In the genomic region with DNA sequence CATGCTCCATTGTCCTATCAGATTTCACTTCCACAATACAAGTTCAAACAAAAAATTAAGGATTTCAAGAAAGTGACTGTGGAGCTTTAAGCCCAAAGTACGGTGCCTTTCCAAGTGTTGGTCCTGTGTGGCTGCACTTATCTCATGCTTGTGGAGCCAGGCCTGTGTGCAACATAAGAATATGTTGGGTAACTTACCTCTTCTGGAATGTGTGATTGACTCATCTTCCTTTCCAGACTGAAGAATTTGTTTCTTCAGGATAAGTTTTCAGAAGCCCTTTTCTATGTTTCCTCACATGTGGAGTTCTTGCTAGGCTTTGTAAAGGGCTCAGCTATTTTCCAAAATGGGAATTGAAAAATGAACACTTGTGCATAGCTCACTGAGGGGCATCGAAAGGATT, we compare ENCODE assay signal across 17 cellular contexts.
DNase-seq lines count a peak whose midpoint lies in the region; ATAC-seq and TF ChIP-seq lines count a peak whose summit lies in the region.
"Had no signal": no experiment of that assay in that cellular context is flagged by ENCODE, and none has a peak within 500 bp of the region (broad histone marks: within the 10 kb centered on the region; RNA-seq: fewer than 3 reads in every experiment).

No MANE protein-coding gene starts in this region.

- no peak overlapping the region for H3K4me3 ChIP-seq in PC-3 (ENCODE audit: low read length)
- no peak overlapping the region for H3K4me3 ChIP-seq in epithelial cell of proximal tubule (ENCODE audit: low read depth, low read length)
- no peak overlapping the region for H3K4me3 ChIP-seq in naive thymus-derived CD4-positive, alpha-beta T cell (ENCODE audit: low read length)
- no peak overlapping the region for H3K4me3 ChIP-seq in dorsolateral prefrontal cortex

- H3K79me2 ChIP-seq in PC-3 (ENCODE audit: low read length) = no peaks in the 10 kb centered on the region

- peak; percentile 84 for DNase-seq in Daoy (ENCODE audit: low read depth)
- peak; percentile 37 for DNase-seq in PC-3
- peak; percentile 82 for DNase-seq in epithelial cell of proximal tubule (ENCODE audit: low read depth)
- DNase-seq in osteocyte (ENCODE audit: extremely low spot score, unreplicated experiment) = no peak
- DNase-seq in DMS114 treated with DMSO at 0.1 percent for 48 hours (lab: John Stamatoyannopoulos, UW; ENCODE audit: unreplicated experiment) = no peak
- no peak for DNase-seq in naive thymus-derived CD4-positive, alpha-beta T cell
- no peak for DNase-seq in NCI-H2107 (lab: John Stamatoyannopoulos, UW)
- no peak for DNase-seq in dorsolateral prefrontal cortex
- DNase-seq: activated CD4-positive, alpha-beta T cell treated with anti-CD3 and anti-CD28 coated beads, Interleukin-2, amount 10 ng/mL, durations not matched to agents 24 days and 14 days; cerebellar nuclear complex; glutamatergic neuron; NCI-H187; NK-92 treated with Interleukin-12 subunit alpha and Interleukin-12 subunit beta, amount 100 ng/mL, for 24 hours; occipital lobe; T-cell had no signal

- peaks cover 25% of the 10 kb centered on the region for H3K4me1 ChIP-seq in PC-3 (ENCODE audit: insufficient read depth, low read length)
- no peaks in the 10 kb centered on the region for H3K4me1 ChIP-seq in naive thymus-derived CD4-positive, alpha-beta T cell (ENCODE audit: control insufficient read depth in 2 of 2, insufficient read depth in 2 of 2, low read length in 2 of 2)

- no peaks in the 10 kb centered on the region for H4K20me1 ChIP-seq in PC-3 (ENCODE audit: low read length)

- no peak overlapping the region for H3K9ac ChIP-seq in PC-3 (ENCODE audit: low read length)

- H3F3A ChIP-seq in PC-3 (ENCODE audit: low read length, unreplicated experiment) = no peaks in the 10 kb centered on the region

- peaks cover 4% of the 10 kb centered on the region for H3K9me3 Mint-ChIP-seq in osteocyte (ENCODE audit: unreplicated experiment)
- H3K9me3 Mint-ChIP-seq in naive thymus-derived CD4-positive, alpha-beta T cell = peaks cover 0 to 12% (median 3%) of the 10 kb centered on the region in 11 donors
- H3K9me3 Mint-ChIP-seq: activated CD4-positive, alpha-beta T cell treated with anti-CD3 and anti-CD28 coated beads, Interleukin-2, amount 10 ng/mL, durations not matched to agents 24 days and 14 days; activated T-helper 2 cell treated with anti-CD3 and anti-CD28 coated beads, Interferon-gamma antibody, Interleukin-2, Interleukin-4, amounts not matched to agents 10 μg/mL and 5 μg/mL and 100 μg/mL, durations not matched to agents 14 hours and 24 hours and 36 hours had no signal

- H3K36me3 Mint-ChIP-seq in osteocyte (ENCODE audit: unreplicated experiment) = peaks cover 8% of the 10 kb centered on the region
- H3K36me3 Mint-ChIP-seq in naive thymus-derived CD4-positive, alpha-beta T cell = no peaks in the 10 kb centered on the region
- H3K36me3 Mint-ChIP-seq: stimulated activated effector memory CD8-positive, alpha-beta T cell treated with anti-CD3 and anti-CD28 coated beads, Interleukin-12 subunit alpha, Interleukin-12 subunit beta, amount 100 ng/mL, for 72 hours; T-cell had no signal

- H3K9me2 ChIP-seq in PC-3 (replicated peaks; ENCODE audit: low read length) = no peaks in the 10 kb centered on the region

- no peak for TF ChIP-seq CTCF in PC-3 (conservative IDR thresholded peaks at IDR 0.05; ENCODE audit: low read depth, low read length)
- TF ChIP-seq CTCF in epithelial cell of proximal tubule (conservative IDR thresholded peaks at IDR 0.05; ENCODE audit: low read depth, low read length) = no peak
- no peak for TF ChIP-seq CTCF in osteocyte (IDR thresholded peaks at IDR 0.05)
- no peak for TF ChIP-seq CTCF in dorsolateral prefrontal cortex (IDR thresholded peaks at IDR 0.05 in 54 of 56, conservative IDR thresholded peaks at IDR 0.05 in 2 of 56; ENCODE audit: low read depth in 1 of 56, partially characterized antibody in 56 of 56)

- no peaks in the 10 kb centered on the region for H3K27me3 Mint-ChIP-seq in osteocyte (ENCODE audit: unreplicated experiment)
- H3K27me3 Mint-ChIP-seq in naive thymus-derived CD4-positive, alpha-beta T cell = peaks cover 0 to 7% (median 0%) of the 10 kb centered on the region in 5 donors
- H3K27me3 Mint-ChIP-seq: activated CD4-positive, alpha-beta T cell treated with anti-CD3 and anti-CD28 coated beads, Interleukin-2, amount 10 ng/mL, durations not matched to agents 24 days and 14 days had no signal

- peak overlapping the region; percentile 90 for H3K27ac Mint-ChIP-seq in osteocyte (ENCODE audit: unreplicated experiment)
- H3K27ac Mint-ChIP-seq in naive thymus-derived CD4-positive, alpha-beta T cell = no peak overlapping the region
- H3K27ac Mint-ChIP-seq: activated CD4-positive, alpha-beta T cell treated with anti-CD3 and anti-CD28 coated beads, Interleukin-2, amount 10 ng/mL, durations not matched to agents 24 days and 14 days; activated T-helper 2 cell treated with anti-CD3 and anti-CD28 coated beads, Interferon-gamma antibody, Interleukin-2, Interleukin-4, amounts not matched to agents 10 μg/mL and 5 μg/mL and 100 μg/mL, durations not matched to agents 14 hours and 24 hours and 36 hours; stimulated activated effector memory CD8-positive, alpha-beta T cell treated with anti-CD3 and anti-CD28 coated beads, Interleukin-12 subunit alpha, Interleukin-12 subunit beta, amount 100 ng/mL, for 72 hours; T-cell had no signal

- CTCF ChIA-PET in PC-3 (lab: Charles Lee) = no interaction called here
- CTCF ChIA-PET in naive thymus-derived CD4-positive, alpha-beta T cell (lab: Charles Lee) = no interaction called here

- intact Hi-C loops in PC-3 (cut with micrococcal nuclease) = no loop called here
- intact Hi-C loops in naive thymus-derived CD4-positive, alpha-beta T cell (cut with micrococcal nuclease) = no loop called here
- intact Hi-C loops in dorsolateral prefrontal cortex (cut with DNase I) = no loop called here

- H3K4me1 Mint-ChIP-seq in osteocyte (ENCODE audit: unreplicated experiment) = peaks cover 60% of the 10 kb centered on the region
- no peaks in the 10 kb centered on the region for H3K4me1 Mint-ChIP-seq in naive thymus-derived CD4-positive, alpha-beta T cell
- H3K4me1 Mint-ChIP-seq: activated CD4-positive, alpha-beta T cell treated with anti-CD3 and anti-CD28 coated beads, Interleukin-2, amount 10 ng/mL, durations not matched to agents 24 days and 14 days; stimulated activated effector memory CD8-positive, alpha-beta T cell treated with anti-CD3 and anti-CD28 coated beads, Interleukin-12 subunit alpha, Interleukin-12 subunit beta, amount 100 ng/mL, for 72 hours; T-cell had no signal

- H3K36me3 ChIP-seq in PC-3 (ENCODE audit: low read depth, low read length) = no peaks in the 10 kb centered on the region
- H3K36me3 ChIP-seq in naive thymus-derived CD4-positive, alpha-beta T cell (ENCODE audit: control insufficient read depth in 2 of 3, insufficient read depth in 3 of 3, low read length in 3 of 3) = no peaks in the 10 kb centered on the region

- no peak overlapping the region for H2AFZ ChIP-seq in PC-3 (ENCODE audit: low read length)

- ATAC-seq in PC-3 = no peak
- no peak for ATAC-seq in naive thymus-derived CD4-positive, alpha-beta T cell
- ATAC-seq: stimulated activated effector memory CD8-positive, alpha-beta T cell treated with anti-CD3 and anti-CD28 coated beads, Interleukin-12 subunit alpha, Interleukin-12 subunit beta, amount 100 ng/mL, for 72 hours; T-cell had no signal

- H3K4me2 ChIP-seq in PC-3 (ENCODE audit: low read length) = no peak overlapping the region

- H3K27ac ChIP-seq in PC-3 (ENCODE audit: low read length) = no peak overlapping the region
- no peak overlapping the region for H3K27ac ChIP-seq in naive thymus-derived CD4-positive, alpha-beta T cell (ENCODE audit: low read depth, low read length)
- H3K27ac ChIP-seq in dorsolateral prefrontal cortex = no peak overlapping the region

- POLR2A ChIA-PET in PC-3 (lab: Charles Lee; ENCODE audit: unreplicated experiment) = no interaction called here
- POLR2A ChIA-PET in naive thymus-derived CD4-positive, alpha-beta T cell (lab: Charles Lee) = no interaction called here

- no peaks in the 10 kb centered on the region for H3K9me3 ChIP-seq in PC-3 (ENCODE audit: low read length)
- no peaks in the 10 kb centered on the region for H3K9me3 ChIP-seq in naive thymus-derived CD4-positive, alpha-beta T cell (ENCODE audit: control insufficient read depth in 2 of 3, low read length in 3 of 3)

- no TSS peak for BruUV-seq in PC-3 (replicated peaks; lab: Mats Ljungman, UMichigan)

- H3K27me3 ChIP-seq in PC-3 (ENCODE audit: low read length) = no peaks in the 10 kb centered on the region
- no peaks in the 10 kb centered on the region for H3K27me3 ChIP-seq in naive thymus-derived CD4-positive, alpha-beta T cell (ENCODE audit: control insufficient read depth in 2 of 2, insufficient read depth in 2 of 2, low read length in 2 of 2)
- peaks cover 0 to 11% (median 0%) of the 10 kb centered on the region in 45 donors for H3K27me3 ChIP-seq in dorsolateral prefrontal cortex

- H3K4me3 Mint-ChIP-seq in osteocyte (ENCODE audit: unreplicated experiment) = no peak overlapping the region
- H3K4me3 Mint-ChIP-seq in naive thymus-derived CD4-positive, alpha-beta T cell = no peak overlapping the region
- H3K4me3 Mint-ChIP-seq: activated CD4-positive, alpha-beta T cell treated with anti-CD3 and anti-CD28 coated beads, Interleukin-2, amount 10 ng/mL, durations not matched to agents 24 days and 14 days; stimulated activated effector memory CD8-positive, alpha-beta T cell treated with anti-CD3 and anti-CD28 coated beads, Interleukin-12 subunit alpha, Interleukin-12 subunit beta, amount 100 ng/mL, for 72 hours; T-cell had no signal

Comparison
In these comparisons a context has a peak if more than half of its experiments do, and no peak if none do; other contexts are left out.
1. DNase-seq: peak in Daoy (single experiment), PC-3 (single experiment) and epithelial cell of proximal tubule (single experiment); none in osteocyte (single experiment), DMS114 treated with DMSO at 0.1 percent for 48 hours (single experiment), naive thymus-derived CD4-positive, alpha-beta T cell (0 of 9), NCI-H2107 (single experiment) and dorsolateral prefrontal cortex (0 of 10).